8 cellular contexts compared by ENCODE assay signal in the genomic region with DNA sequence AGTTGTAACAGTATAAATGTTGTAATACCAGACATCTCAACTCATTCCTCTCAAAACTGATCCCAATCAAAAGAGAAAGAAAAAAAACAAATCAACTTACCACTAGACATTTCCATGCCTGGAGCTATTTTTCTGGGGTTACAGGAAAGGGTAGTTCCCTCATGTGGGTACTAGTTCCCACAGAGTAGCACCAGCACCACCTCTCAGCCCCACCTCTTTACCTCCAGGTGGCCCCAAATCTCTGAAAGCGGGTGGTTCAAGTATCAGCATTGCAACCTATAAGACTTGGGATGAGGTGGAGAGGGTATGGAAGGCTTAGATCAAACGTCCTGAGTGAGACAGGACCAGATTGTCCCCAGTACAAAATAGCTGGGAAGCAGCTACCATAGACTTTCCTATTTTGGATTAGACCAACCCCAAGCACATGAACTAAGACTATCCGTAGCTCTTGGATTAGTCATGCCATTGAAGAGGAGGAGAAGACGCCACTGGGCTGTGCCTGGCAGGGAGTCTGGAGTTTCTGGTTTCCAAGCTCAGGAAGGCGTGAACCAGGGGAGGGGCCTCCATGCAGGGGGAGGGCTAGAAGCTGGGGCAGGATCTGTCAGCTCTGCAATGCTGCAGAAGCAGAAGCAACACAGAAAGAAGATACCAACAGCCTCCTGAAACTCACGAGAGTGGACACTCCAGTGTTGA. TPM values are rescaled to one million over a fixed set of nuclear protein-coding genes. Genes with fewer than 3 reads are reported as not detected.
A peak's percentile ranks its signal among the peaks of the same experiment; 100 is the strongest.
DNase-seq lines count a peak whose midpoint lies in the region; ATAC-seq and TF ChIP-seq lines count a peak whose summit lies in the region.

A gene with protein sequence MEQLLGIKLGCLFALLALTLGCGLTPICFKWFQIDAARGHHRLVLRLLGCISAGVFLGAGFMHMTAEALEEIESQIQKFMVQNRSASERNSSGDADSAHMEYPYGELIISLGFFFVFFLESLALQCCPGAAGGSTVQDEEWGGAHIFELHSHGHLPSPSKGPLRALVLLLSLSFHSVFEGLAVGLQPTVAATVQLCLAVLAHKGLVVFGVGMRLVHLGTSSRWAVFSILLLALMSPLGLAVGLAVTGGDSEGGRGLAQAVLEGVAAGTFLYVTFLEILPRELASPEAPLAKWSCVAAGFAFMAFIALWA (plus strand): TSS at position 620 of the 693 bp plus-strand sequence. CDS start 154 bp downstream, outside the sequence.

- no peaks in the 10 kb centered on the region for H3K27me3 Mint-ChIP-seq in naive B cell

- H3K27ac ChIP-seq in esophagus squamous epithelium, result peak within 1 kb of the TSS; percentile 71 to 89 (median 82)

- TF ChIP-seq CTCF in esophagus squamous epithelium (IDR thresholded peaks at IDR 0.05), result no peak

- TF ChIP-seq RAD21 in Ishikawa (IDR thresholded peaks at IDR 0.05; ENCODE audit: low read depth), result no peak

- peaks cover 9 to 62% (median 14%) of the 10 kb centered on the region in 3 donors for H3K4me1 ChIP-seq in esophagus squamous epithelium

- no peak for TF ChIP-seq POLR2A in esophagus squamous epithelium (IDR thresholded peaks at IDR 0.05)

- DNase-seq in AG08396 (ENCODE audit: low spot score) (peak; percentile 68), esophagus squamous epithelium (lab: John Stamatoyannopoulos, UW) (no peak), naive B cell (no peak), RKO (ENCODE audit: low spot score) (no peak), GM19238 (ENCODE audit: insufficient read length, low spot score) (no peak)

- no peaks in the 10 kb centered on the region for H3K27me3 ChIP-seq in esophagus squamous epithelium

- peaks cover 8 to 37% (median 32%) of the 10 kb centered on the region in 3 donors for H3K36me3 ChIP-seq in esophagus squamous epithelium

- H3K4me3 Mint-ChIP-seq in naive B cell, result no peak within 1 kb of the TSS

- H3K9me3 ChIP-seq in esophagus squamous epithelium, result no peaks in the 10 kb centered on the region

- no peaks in the 10 kb centered on the region for H3K9me3 Mint-ChIP-seq in naive B cell

- 40 to 49% methylated on average over 5 to 6 of the region's 6 CpGs for WGBS in esophagus squamous epithelium, 2 donors

- peak within 1 kb of the TSS in 3 of 4 donors; percentile 4 to 33 (median 32) for H3K4me3 ChIP-seq in esophagus squamous epithelium

- peaks cover 0 to 6% (median 0%) of the 10 kb centered on the region in 3 donors for H3K4me1 Mint-ChIP-seq in naive B cell

- ATAC-seq in naive B cell (ENCODE audit: low read depth in 2 of 2) (no peak), HG02759 (IDR thresholded peaks at IDR 0.05; ENCODE audit: unreplicated experiment) (no peak), HG03457 (IDR thresholded peaks at IDR 0.05; ENCODE audit: unreplicated experiment) (no peak)

- intact Hi-C loops in esophagus squamous epithelium (cut with DNase I), result no loop called here

- TF ChIP-seq EP300 in Ishikawa (IDR thresholded peaks at IDR 0.05; ENCODE audit: borderline replicate concordance), result 0 out of 2 replicates have a peak, but pooled peaks have one; percentile 28

- peak within 1 kb of the TSS in 4 of 6 donors; percentile 30 to 49 (median 44) for H3K27ac Mint-ChIP-seq in naive B cell

- H3K36me3 Mint-ChIP-seq in naive B cell, result peaks cover 14 to 25% of the 10 kb centered on the region in 2 donors

TF ChIP-seq in Ishikawa, 13 proteins besides CTCF, POLR2A, EP300 and RAD21:
- TF ChIP-seq TCF12 (IDR thresholded peaks at IDR 0.05; ENCODE audit: low read depth) (0 out of 2 replicates have a peak, but pooled peaks have one; percentile 35), FOXM1 (IDR thresholded peaks at IDR 0.05; ENCODE audit: borderline replicate concordance, low read depth) (no peak)
TF ChIP-seq in Ishikawa: peak in this region for 1.

RNA-seq across cellular contexts. Expression of the gene that starts here (rescaled TPM):
- 10 to 100 TPM in 3 of 4 donors, 1 to 10 TPM in 1; 8.6 to 23.2 (median 14.9) TPM for total RNA-seq in esophagus squamous epithelium
- polyA plus RNA-seq in naive B cell (ENCODE audit: low read depth in 6 of 6), result not detected
